8 cellular contexts compared by ENCODE assay signal in the genomic region with DNA sequence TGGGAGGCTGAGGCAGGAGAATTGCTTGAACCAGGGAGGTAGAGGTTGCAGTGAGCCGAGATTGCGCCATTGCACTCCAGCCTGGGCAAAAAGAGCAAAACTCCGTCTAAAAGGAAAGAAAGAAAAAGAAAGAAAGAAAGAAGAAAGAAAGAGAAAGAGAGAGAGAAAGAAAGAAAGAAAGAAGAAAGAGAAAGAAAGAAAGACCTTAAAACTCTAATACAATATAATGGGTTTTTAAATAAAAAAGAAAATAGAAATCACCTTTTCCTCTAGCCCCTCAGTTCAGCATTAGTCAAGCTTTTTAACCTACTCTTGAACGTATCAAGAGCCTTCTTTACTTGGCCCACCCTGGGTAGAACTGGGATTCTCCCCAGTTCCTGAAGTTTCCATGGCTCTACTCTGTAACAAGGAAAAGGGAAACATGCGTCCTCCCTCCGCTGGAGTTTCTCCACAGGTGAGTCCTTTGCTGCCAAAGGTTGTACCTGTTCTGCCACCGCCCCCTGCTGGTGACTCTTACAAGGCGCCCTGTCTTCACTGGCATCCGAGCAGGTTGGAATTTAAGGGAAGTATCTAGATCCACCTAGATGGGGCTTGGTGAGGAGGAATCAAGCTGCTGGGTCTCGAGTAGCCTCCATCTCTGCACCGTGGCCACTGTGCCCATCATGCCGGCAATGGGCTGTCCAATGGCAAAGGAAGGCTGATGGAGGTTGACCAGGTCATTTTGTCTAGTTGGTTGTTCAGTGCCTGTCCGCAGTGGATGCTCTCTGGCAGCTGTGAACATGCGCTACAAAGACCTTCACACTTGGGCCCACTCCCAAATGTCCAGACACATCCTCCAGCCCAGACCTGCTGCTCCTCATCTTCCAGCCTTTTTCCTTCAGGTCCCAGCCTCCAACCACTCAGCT. TPM values are rescaled to one million over a fixed set of nuclear protein-coding genes. Genes with fewer than 3 reads are reported as not detected.
DNase-seq lines count a peak whose midpoint lies in the region; ATAC-seq and TF ChIP-seq lines count a peak whose summit lies in the region.

No MANE protein-coding gene starts in this region.

- H3K9me3 Mint-ChIP-seq in activated CD8-positive, alpha-beta memory T cell treated with anti-CD3 and anti-CD28 coated beads, Interleukin-2, amount 10 ng/mL, durations not matched to agents 7 days and 5 days (ENCODE audit: low read depth), result no peaks in the 10 kb centered on the region
- H3K9me3 Mint-ChIP-seq in osteocyte (ENCODE audit: unreplicated experiment), result no peaks in the 10 kb centered on the region

- H3K27me3 ChIP-seq in HAP-1 (ENCODE audit: low read depth) (peaks cover 9% of the 10 kb centered on the region), upper lobe of left lung (peaks cover 0 to 2% (median 0%) of the 10 kb centered on the region in 4 donors)

- H3K36me3 Mint-ChIP-seq in activated CD8-positive, alpha-beta memory T cell treated with anti-CD3 and anti-CD28 coated beads, Interleukin-2, amount 10 ng/mL, durations not matched to agents 7 days and 5 days, result no peaks in the 10 kb centered on the region
- no peaks in the 10 kb centered on the region for H3K36me3 Mint-ChIP-seq in osteocyte (ENCODE audit: unreplicated experiment)

- peak; percentile 61 for ATAC-seq in activated CD8-positive, alpha-beta memory T cell treated with anti-CD3 and anti-CD28 coated beads, Interleukin-2, amount 10 ng/mL, durations not matched to agents 7 days and 5 days
- ATAC-seq in esophagus mucosa (peak; percentile 85), upper lobe of left lung (ENCODE audit: low FRiP score in 2 of 2) (peak; percentile 57 to 58), GM21423 (IDR thresholded peaks at IDR 0.05; ENCODE audit: unreplicated experiment) (no peak)

- CTCF ChIA-PET in AG04449 (lab: Yijun Ruan, JAX), result interaction anchor here (0.7 to 12.9 kb wide), 28 partner anchors 12 to 263 kb away, joined by 3 to 469 read pairs (median 5); partner anchors contain the start of gene FAM131A
- CTCF ChIA-PET in activated CD8-positive, alpha-beta memory T cell treated with anti-CD3 and anti-CD28 coated beads, Interleukin-2, amount 10 ng/mL, durations not matched to agents 7 days and 5 days (lab: Charles Lee), result interaction anchor here (0.6 to 8.4 kb wide), 23 partner anchors 10 to 312 kb away, joined by 3 to 74 read pairs (median 7); no protein-coding TSS in a partner anchor

- no peak overlapping the region for H3K27ac ChIP-seq in upper lobe of left lung

- peaks cover 54% of the 10 kb centered on the region for H3K27me3 Mint-ChIP-seq in activated CD8-positive, alpha-beta memory T cell treated with anti-CD3 and anti-CD28 coated beads, Interleukin-2, amount 10 ng/mL, durations not matched to agents 7 days and 5 days
- peaks cover 90% of the 10 kb centered on the region for H3K27me3 Mint-ChIP-seq in osteocyte (ENCODE audit: unreplicated experiment)

- DNase-seq in AG04449 (ENCODE audit: low read depth, low spot score), result no peak
- peak; percentile 34 to 84 for DNase-seq in HAP-1 (ENCODE audit: low spot score in 2 of 2)
- DNase-seq in NCI-H748 (lab: John Stamatoyannopoulos, UW; ENCODE audit: unreplicated experiment), result peak; percentile 84
- peak; percentile 79 for DNase-seq in activated CD8-positive, alpha-beta memory T cell treated with anti-CD3 and anti-CD28 coated beads, Interleukin-2, amount 10 ng/mL, durations not matched to agents 7 days and 5 days
- DNase-seq in osteocyte (ENCODE audit: extremely low spot score, unreplicated experiment), result peak; percentile 72
- peak in 1 of 2 donors; percentile 87 for DNase-seq in upper lobe of left lung

- peaks cover 4% of the 10 kb centered on the region for H3K4me1 Mint-ChIP-seq in activated CD8-positive, alpha-beta memory T cell treated with anti-CD3 and anti-CD28 coated beads, Interleukin-2, amount 10 ng/mL, durations not matched to agents 7 days and 5 days
- H3K4me1 Mint-ChIP-seq in osteocyte (ENCODE audit: unreplicated experiment), result peaks cover 3% of the 10 kb centered on the region

- no peak for TF ChIP-seq POLR2A in upper lobe of left lung (IDR thresholded peaks at IDR 0.05)

- H3K36me3 ChIP-seq in HAP-1 (replicated peaks), result no peaks in the 10 kb centered on the region
- no peaks in the 10 kb centered on the region for H3K36me3 ChIP-seq in upper lobe of left lung

- in situ Hi-C loops in HAP-1 (cut with MboI; ENCODE audit: low sequenced_read_pairs), result loop anchor here (5.0 to 25.0 kb wide), 2 partner anchors 169 to 654 kb away; partner anchors contain the start of gene PARL

- H3K4me1 ChIP-seq in HAP-1 (no peaks in the 10 kb centered on the region; the same call in 1 of the 2 replicates), upper lobe of left lung (peaks cover 0 to 6% (median 2%) of the 10 kb centered on the region in 4 donors)

- POLR2A ChIA-PET in AG04449 (lab: Yijun Ruan, JAX), result no interaction called here

- no peak for TF ChIP-seq EP300 in upper lobe of left lung (IDR thresholded peaks at IDR 0.05)

- TF ChIP-seq CTCF in AG04449 (IDR thresholded peaks at IDR 0.05; ENCODE audit: insufficient read depth, low read length, missing control alignments) (peak; percentile 54), osteocyte (IDR thresholded peaks at IDR 0.05) (peak; percentile 57), upper lobe of left lung (IDR thresholded peaks at IDR 0.05) (peak; percentile 56 to 78 (median 73))

- H3K27ac Mint-ChIP-seq in activated CD8-positive, alpha-beta memory T cell treated with anti-CD3 and anti-CD28 coated beads, Interleukin-2, amount 10 ng/mL, durations not matched to agents 7 days and 5 days, result no peak overlapping the region
- H3K27ac Mint-ChIP-seq in osteocyte (ENCODE audit: unreplicated experiment), result no peak overlapping the region

- 49 to 63% methylated on average over 8 to 14 of the region's 14 CpGs for WGBS in upper lobe of left lung, 2 donors

- H3K9me3 ChIP-seq in HAP-1 (no peaks in the 10 kb centered on the region), upper lobe of left lung (no peaks in the 10 kb centered on the region)

- no peak overlapping the region for H3K4me3 ChIP-seq in AG04449 (ENCODE audit: low read depth, low read length)
- no peak overlapping the region for H3K4me3 ChIP-seq in HAP-1
- no peak overlapping the region for H3K4me3 ChIP-seq in upper lobe of left lung

- no peak overlapping the region for H3K4me3 Mint-ChIP-seq in activated CD8-positive, alpha-beta memory T cell treated with anti-CD3 and anti-CD28 coated beads, Interleukin-2, amount 10 ng/mL, durations not matched to agents 7 days and 5 days
- no peak overlapping the region for H3K4me3 Mint-ChIP-seq in osteocyte (ENCODE audit: unreplicated experiment)

RNA-seq across cellular contexts. Expression of gene EPHB3, which starts 20.6 kb away (rescaled TPM):
- total RNA-seq in activated CD8-positive, alpha-beta memory T cell treated with anti-CD3 and anti-CD28 coated beads, Interleukin-2, amount 10 ng/mL, durations not matched to agents 7 days and 5 days, result not detected
- total RNA-seq in esophagus mucosa, result 44.7 TPM
- total RNA-seq in osteocyte, result 10.6 and 11.4 TPM in 2 replicates
- 1 to 10 TPM; 3.1 to 10.0 (median 7.2) TPM for total RNA-seq in upper lobe of left lung
